In the genomic region with DNA sequence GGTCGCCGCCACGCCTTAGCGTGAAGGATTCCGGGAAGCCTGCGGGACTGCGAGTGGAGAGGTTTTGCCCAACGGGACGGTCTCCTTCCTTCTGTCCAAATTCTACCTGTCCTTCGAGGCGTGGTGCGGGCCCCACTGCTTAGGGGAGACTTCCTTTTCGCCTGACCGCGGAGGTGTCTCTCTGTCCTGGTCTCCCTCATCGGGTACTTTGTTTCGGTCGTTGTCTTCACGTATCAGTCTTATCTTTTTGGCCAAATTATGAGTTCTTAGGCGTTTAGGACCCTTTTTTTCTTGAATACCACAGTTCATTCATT, we compare ENCODE assay signal across 8 cellular contexts. TPM values are rescaled to one million over a fixed set of nuclear protein-coding genes. Genes with fewer than 3 reads are reported as not detected.
DNase-seq lines count a peak whose midpoint lies in the region; ATAC-seq and TF ChIP-seq lines count a peak whose summit lies in the region.

No MANE protein-coding gene starts in this region.

- peak overlapping the region; percentile 91 for H3K4me3 ChIP-seq in RWPE2 (ENCODE audit: severe bottlenecking)

- no peak; the same call in 2 of the 3 replicates for ATAC-seq in RWPE2 (ENCODE audit: low read depth)
- ATAC-seq in foreskin keratinocyte, result peak; percentile 69
- ATAC-seq in stimulated activated memory B cell treated with anti-CD40 and anti-IgM and Interleukin-4, amounts not matched to agents 10 μg/mL and 1 μg/mL and 100 μg/mL, for 72 hours, result peak; percentile 3

- TF ChIP-seq CTCF in RWPE2 (IDR thresholded peaks at IDR 0.05; ENCODE audit: poor library complexity, severe bottlenecking) (no peak), foreskin keratinocyte (conservative IDR thresholded peaks at IDR 0.05) (no peak)

- H3K36me3 Mint-ChIP-seq in T-helper 1 cell treated with Interleukin-12 subunit alpha and Interleukin-12 subunit beta and Interleukin-4 antibody, amounts not matched to agents 30 μg/mL and 1 μg/mL, for 36 hours (ENCODE audit: low read depth), result peaks cover 22% of the 10 kb centered on the region
- H3K36me3 Mint-ChIP-seq in stimulated activated memory B cell treated with anti-CD40 and anti-IgM and Interleukin-4, amounts not matched to agents 10 μg/mL and 1 μg/mL and 100 μg/mL, for 72 hours, result peaks cover 17% of the 10 kb centered on the region

- H3K27me3 Mint-ChIP-seq in T-helper 1 cell treated with Interleukin-12 subunit alpha and Interleukin-12 subunit beta and Interleukin-4 antibody, amounts not matched to agents 30 μg/mL and 1 μg/mL, for 36 hours (ENCODE audit: low read depth), result no peaks in the 10 kb centered on the region
- H3K27me3 Mint-ChIP-seq in stimulated activated memory B cell treated with anti-CD40 and anti-IgM and Interleukin-4, amounts not matched to agents 10 μg/mL and 1 μg/mL and 100 μg/mL, for 72 hours, result no peaks in the 10 kb centered on the region

- H3K4me1 Mint-ChIP-seq in T-helper 1 cell treated with Interleukin-12 subunit alpha and Interleukin-12 subunit beta and Interleukin-4 antibody, amounts not matched to agents 30 μg/mL and 1 μg/mL, for 36 hours (ENCODE audit: low read depth), result peaks cover 24% of the 10 kb centered on the region
- peaks cover 31% of the 10 kb centered on the region for H3K4me1 Mint-ChIP-seq in stimulated activated memory B cell treated with anti-CD40 and anti-IgM and Interleukin-4, amounts not matched to agents 10 μg/mL and 1 μg/mL and 100 μg/mL, for 72 hours

- peak overlapping the region; percentile 94 for H3K4me3 Mint-ChIP-seq in T-helper 1 cell treated with Interleukin-12 subunit alpha and Interleukin-12 subunit beta and Interleukin-4 antibody, amounts not matched to agents 30 μg/mL and 1 μg/mL, for 36 hours
- H3K4me3 Mint-ChIP-seq in stimulated activated memory B cell treated with anti-CD40 and anti-IgM and Interleukin-4, amounts not matched to agents 10 μg/mL and 1 μg/mL and 100 μg/mL, for 72 hours, result peak overlapping the region; percentile 87

- no peaks in the 10 kb centered on the region for H3K27me3 ChIP-seq in RWPE2 (ENCODE audit: insufficient read depth, poor library complexity, severe bottlenecking)
- H3K27me3 ChIP-seq in foreskin keratinocyte, result no peaks in the 10 kb centered on the region

- H3K9me3 Mint-ChIP-seq in T-helper 1 cell treated with Interleukin-12 subunit alpha and Interleukin-12 subunit beta and Interleukin-4 antibody, amounts not matched to agents 30 μg/mL and 1 μg/mL, for 36 hours, result no peaks in the 10 kb centered on the region
- H3K9me3 Mint-ChIP-seq in stimulated activated memory B cell treated with anti-CD40 and anti-IgM and Interleukin-4, amounts not matched to agents 10 μg/mL and 1 μg/mL and 100 μg/mL, for 72 hours, result no peaks in the 10 kb centered on the region

- DNase-seq in T-helper 1 cell (no peak), RWPE2 (ENCODE audit: low spot score) (no peak), foreskin keratinocyte (no peak), SK-N-DZ (ENCODE audit: low spot score) (no peak), ecto neural progenitor cell (ENCODE audit: low spot score) (no peak)
- no peak for DNase-seq in stimulated activated naive CD4-positive, alpha-beta T cell (lab: John Stamatoyannopoulos, UW)

- peaks cover 14% of the 10 kb centered on the region for H3K36me3 ChIP-seq in RWPE2 (ENCODE audit: low read depth)

- H3K27ac Mint-ChIP-seq in T-helper 1 cell treated with Interleukin-12 subunit alpha and Interleukin-12 subunit beta and Interleukin-4 antibody, amounts not matched to agents 30 μg/mL and 1 μg/mL, for 36 hours, result peak overlapping the region; percentile 87
- H3K27ac Mint-ChIP-seq in stimulated activated memory B cell treated with anti-CD40 and anti-IgM and Interleukin-4, amounts not matched to agents 10 μg/mL and 1 μg/mL and 100 μg/mL, for 72 hours, result peak overlapping the region; percentile 91

- no peaks in the 10 kb centered on the region for H3K4me1 ChIP-seq in RWPE2 (ENCODE audit: insufficient read depth, poor library complexity, severe bottlenecking)
- H3K4me1 ChIP-seq in foreskin keratinocyte, result no peaks in the 10 kb centered on the region

- H3K27ac ChIP-seq in RWPE2 (ENCODE audit: poor library complexity, severe bottlenecking), result peak overlapping the region; percentile 7
- peak overlapping the region; percentile 20 for H3K27ac ChIP-seq in foreskin keratinocyte

- H3K9me3 ChIP-seq in RWPE2 (ENCODE audit: severe bottlenecking), result no peaks in the 10 kb centered on the region

RNA-seq across cellular contexts. Expression of a gene that starts 0.4 kb away (rescaled TPM):
- 10.1 and 10.2 TPM in 2 replicates for total RNA-seq in foreskin keratinocyte
- 8.7 and 8.9 TPM in 2 replicates for polyA plus RNA-seq in foreskin keratinocyte
- 13.8 and 17.9 TPM in 2 replicates for polyA plus RNA-seq in SK-N-DZ (2014; cell fraction: cytosol; rRNA removed)
- 27.4 and 57.6 TPM in 2 replicates for polyA plus RNA-seq in SK-N-DZ (2014; cell fraction: nucleus; rRNA removed)

RNA-seq across cellular contexts. Expression of a gene that starts 14.6 kb away (rescaled TPM):
- 6.8 and 7.5 TPM in 2 replicates for total RNA-seq in foreskin keratinocyte
- polyA plus RNA-seq in foreskin keratinocyte, result 5.5 and 5.9 TPM in 2 replicates
- polyA plus RNA-seq in SK-N-DZ (2014; cell fraction: cytosol; rRNA removed), result 5.5 and 7.5 TPM in 2 replicates
- 9.9 and 12.1 TPM in 2 replicates for polyA plus RNA-seq in SK-N-DZ (2014; cell fraction: nucleus; rRNA removed)

RNA-seq across cellular contexts. Expression of a gene that starts 20.1 kb away (rescaled TPM):
- 49.3 and 51.7 TPM in 2 replicates for total RNA-seq in foreskin keratinocyte
- 57.2 and 62.6 TPM in 2 replicates for polyA plus RNA-seq in foreskin keratinocyte
- 27.9 and 36.1 TPM in 2 replicates for polyA plus RNA-seq in SK-N-DZ (2014; cell fraction: cytosol; rRNA removed)
- polyA plus RNA-seq in SK-N-DZ (2014; cell fraction: nucleus; rRNA removed), result 65.7 and 103 TPM in 2 replicates

RNA-seq across cellular contexts. Expression of a gene that starts 27.1 kb away (rescaled TPM):
- total RNA-seq in foreskin keratinocyte, result 0.46 and 0.51 TPM in 2 replicates
- polyA plus RNA-seq in foreskin keratinocyte, result 0.27 and 0.34 TPM in 2 replicates
- polyA plus RNA-seq in SK-N-DZ (2014; cell fraction: cytosol; rRNA removed), result 0.52 and 0.90 TPM in 2 replicates
- polyA plus RNA-seq in SK-N-DZ (2014; cell fraction: nucleus; rRNA removed), result 2.7 and 5.3 TPM in 2 replicates

RNA-seq across cellular contexts. Expression of a gene that starts 37.1 kb away (rescaled TPM):
- total RNA-seq in foreskin keratinocyte, result 24.4 and 38.4 TPM in 2 replicates
- 61.1 and 73.8 TPM in 2 replicates for polyA plus RNA-seq in foreskin keratinocyte
- polyA plus RNA-seq in SK-N-DZ (2014; cell fraction: cytosol; rRNA removed), result 4.3 and 8.1 TPM in 2 replicates
- 27.7 and 52.4 TPM in 2 replicates for polyA plus RNA-seq in SK-N-DZ (2014; cell fraction: nucleus; rRNA removed)
